18 cellular contexts compared by ENCODE assay signal in the genomic region with DNA sequence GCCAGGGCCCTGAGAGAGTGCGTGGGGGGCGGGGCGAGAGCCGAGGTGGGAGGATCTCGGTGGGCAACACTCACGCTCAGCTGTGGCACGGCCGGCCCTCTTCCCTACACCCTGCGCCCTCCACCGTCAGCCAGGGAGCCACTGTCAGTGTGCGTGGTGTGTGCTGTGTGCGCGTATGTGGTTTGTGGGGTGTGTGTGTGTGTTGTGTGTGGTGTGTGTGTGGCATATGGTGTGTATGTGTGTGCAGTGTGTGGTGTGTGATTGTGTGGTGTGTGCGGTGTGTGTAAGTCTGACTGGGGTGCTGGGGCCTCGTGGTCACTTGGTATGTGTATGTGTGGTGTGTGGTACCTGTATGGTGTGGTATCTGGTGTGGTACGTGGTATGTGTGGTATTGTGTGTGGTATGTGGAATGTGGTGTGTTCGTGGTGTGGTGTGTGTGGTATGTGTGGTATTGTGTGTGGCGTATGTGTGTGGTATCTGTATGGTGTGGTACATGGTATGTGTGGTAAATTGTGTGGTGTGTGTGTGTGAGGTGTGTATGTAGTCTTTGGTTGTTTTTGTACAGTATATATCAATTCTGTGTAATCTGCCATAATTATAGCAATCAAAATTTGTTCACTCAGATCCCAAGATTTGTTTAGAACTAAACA. TPM values are rescaled to one million over a fixed set of nuclear protein-coding genes. Genes with fewer than 3 reads are reported as not detected.
DNase-seq lines count a peak whose midpoint lies in the region; ATAC-seq and TF ChIP-seq lines count a peak whose summit lies in the region.
"Had no signal": no experiment of that assay in that cellular context is flagged by ENCODE, and none has a peak within 500 bp of the region (broad histone marks: within the 10 kb centered on the region; RNA-seq: fewer than 3 reads in every experiment).

No MANE protein-coding gene starts in this region.

- intact Hi-C loops in CD4-positive, alpha-beta T cell (cut with DNase I, micrococcal nuclease): no loop called here

- H3K27me3 Mint-ChIP-seq in CD4-positive, alpha-beta T cell: no peaks in the 10 kb centered on the region
- no peaks in the 10 kb centered on the region for H3K27me3 Mint-ChIP-seq in T-helper 2 cell treated with Interferon-gamma antibody and Interleukin-4, amounts not matched to agents 5 μg/mL and 100 μg/mL, for 36 hours (ENCODE audit: low read depth)
- H3K27me3 Mint-ChIP-seq in neural crest cell (ENCODE audit: low read depth): no peaks in the 10 kb centered on the region

- peaks cover 10% of the 10 kb centered on the region for H3K4me1 Mint-ChIP-seq in CD4-positive, alpha-beta T cell (ENCODE audit: low read depth)
- H3K4me1 Mint-ChIP-seq in T-helper 2 cell treated with Interferon-gamma antibody and Interleukin-4, amounts not matched to agents 5 μg/mL and 100 μg/mL, for 36 hours (ENCODE audit: low read depth): peaks cover 2% of the 10 kb centered on the region
- peaks cover 9% of the 10 kb centered on the region for H3K4me1 Mint-ChIP-seq in neural crest cell
- H3K4me1 Mint-ChIP-seq: mesothelial cell of epicardium had no signal

- no peak overlapping the region for H3K27ac ChIP-seq in CD4-positive, alpha-beta T cell (ENCODE audit: low read depth, low read length)
- H3K27ac ChIP-seq: BLaER1, HL-60, testis had no signal

- H3K9me3 Mint-ChIP-seq in CD4-positive, alpha-beta T cell: no peaks in the 10 kb centered on the region
- H3K9me3 Mint-ChIP-seq in T-helper 2 cell treated with Interferon-gamma antibody and Interleukin-4, amounts not matched to agents 5 μg/mL and 100 μg/mL, for 36 hours: peaks cover 5% of the 10 kb centered on the region
- H3K9me3 Mint-ChIP-seq in neural crest cell: peaks cover 4% of the 10 kb centered on the region
- H3K9me3 Mint-ChIP-seq: mesothelial cell of epicardium had no signal

- no peaks in the 10 kb centered on the region for H3K36me3 Mint-ChIP-seq in CD4-positive, alpha-beta T cell (ENCODE audit: low read depth)
- no peaks in the 10 kb centered on the region for H3K36me3 Mint-ChIP-seq in T-helper 2 cell treated with Interferon-gamma antibody and Interleukin-4, amounts not matched to agents 5 μg/mL and 100 μg/mL, for 36 hours (ENCODE audit: low read depth)
- no peaks in the 10 kb centered on the region for H3K36me3 Mint-ChIP-seq in neural crest cell (ENCODE audit: low read depth)
- H3K36me3 Mint-ChIP-seq: mesothelial cell of epicardium had no signal

- no peak for TF ChIP-seq CTCF in CD4-positive, alpha-beta T cell (IDR thresholded peaks at IDR 0.05)
- TF ChIP-seq CTCF in neural crest cell (conservative IDR thresholded peaks at IDR 0.05): no peak

- POLR2A ChIA-PET in CD4-positive, alpha-beta T cell (lab: Charles Lee): no interaction called here

- DNase-seq in CD4-positive, alpha-beta T cell: no peak
- no peak for DNase-seq in T-helper 2 cell treated with Interferon-gamma antibody and Interleukin-4, amounts not matched to agents 5 μg/mL and 100 μg/mL, for 36 hours (ENCODE audit: low spot score)
- DNase-seq in neural crest cell (ENCODE audit: low read depth, low spot score) (no peak), EL (no peak)
- no peak for DNase-seq in NK-92 treated with Interleukin-12 subunit alpha and Interleukin-12 subunit beta, amount 100 ng/mL, for 24 hours (lab: John Stamatoyannopoulos, UW)
- DNase-seq: DMS53; HCEC 1CT; Kasumi-1; NCI-H446 treated with DMSO at 0.1 percent for 48 hours; stimulated activated CD4-positive, alpha-beta T cell treated with anti-CD3 and anti-CD28 coated beads, Interleukin-15, amount 100 ng/mL, for 24 hours; testis had no signal

- H3K27ac Mint-ChIP-seq in CD4-positive, alpha-beta T cell: peak overlapping the region; percentile 43
- peak overlapping the region; percentile 9 for H3K27ac Mint-ChIP-seq in T-helper 2 cell treated with Interferon-gamma antibody and Interleukin-4, amounts not matched to agents 5 μg/mL and 100 μg/mL, for 36 hours
- peak overlapping the region; percentile 16 for H3K27ac Mint-ChIP-seq in neural crest cell (ENCODE audit: unreplicated experiment)
- H3K27ac Mint-ChIP-seq: mesothelial cell of epicardium, progenitor cell of endocrine pancreas had no signal

- CTCF ChIA-PET in CD4-positive, alpha-beta T cell (lab: Charles Lee): interaction anchor here (1.2 kb wide), 1 partner anchor 52 kb away, joined by 3 read pairs; no protein-coding TSS in a partner anchor

- no peaks in the 10 kb centered on the region for H3K9me3 ChIP-seq in CD4-positive, alpha-beta T cell (ENCODE audit: control insufficient read depth, low read length)
- H3K9me3 ChIP-seq: BLaER1, testis had no signal

- ATAC-seq in CD4-positive, alpha-beta T cell (ENCODE audit: poor library complexity): no peak
- peak; percentile 53 for ATAC-seq in esophagus mucosa
- no peak for ATAC-seq in HG03457 (IDR thresholded peaks at IDR 0.05; ENCODE audit: unreplicated experiment)

- peak overlapping the region; percentile 6 for H3K4me3 Mint-ChIP-seq in CD4-positive, alpha-beta T cell
- no peak overlapping the region for H3K4me3 Mint-ChIP-seq in T-helper 2 cell treated with Interferon-gamma antibody and Interleukin-4, amounts not matched to agents 5 μg/mL and 100 μg/mL, for 36 hours
- H3K4me3 Mint-ChIP-seq in neural crest cell: peak overlapping the region; percentile 49
- H3K4me3 Mint-ChIP-seq: mesothelial cell of epicardium had no signal

- no peaks in the 10 kb centered on the region for H3K27me3 ChIP-seq in CD4-positive, alpha-beta T cell (ENCODE audit: control insufficient read depth, insufficient read depth, low read length)
- H3K27me3 ChIP-seq: BLaER1, testis had no signal

RNA-seq across cellular contexts. Expression of gene GRK1, which starts 5.1 kb away (rescaled TPM):
- total RNA-seq in CD4-positive, alpha-beta T cell: not detected
- total RNA-seq in esophagus mucosa (not detected), neural crest cell (0.77 and 1.5 TPM in 2 replicates)
- total RNA-seq: SK-MEL-5 had no signal

RNA-seq across cellular contexts. Expression of gene ATP4B, which starts 14.1 kb away (rescaled TPM):
- total RNA-seq in CD4-positive, alpha-beta T cell: not detected
- total RNA-seq in esophagus mucosa: not detected
- total RNA-seq in neural crest cell: not detected in 2 replicates
- total RNA-seq: mesothelial cell of epicardium, progenitor cell of endocrine pancreas, SK-MEL-5, testis had no signal
